1 cellular context compared by ENCODE assay signal in the genomic region with DNA sequence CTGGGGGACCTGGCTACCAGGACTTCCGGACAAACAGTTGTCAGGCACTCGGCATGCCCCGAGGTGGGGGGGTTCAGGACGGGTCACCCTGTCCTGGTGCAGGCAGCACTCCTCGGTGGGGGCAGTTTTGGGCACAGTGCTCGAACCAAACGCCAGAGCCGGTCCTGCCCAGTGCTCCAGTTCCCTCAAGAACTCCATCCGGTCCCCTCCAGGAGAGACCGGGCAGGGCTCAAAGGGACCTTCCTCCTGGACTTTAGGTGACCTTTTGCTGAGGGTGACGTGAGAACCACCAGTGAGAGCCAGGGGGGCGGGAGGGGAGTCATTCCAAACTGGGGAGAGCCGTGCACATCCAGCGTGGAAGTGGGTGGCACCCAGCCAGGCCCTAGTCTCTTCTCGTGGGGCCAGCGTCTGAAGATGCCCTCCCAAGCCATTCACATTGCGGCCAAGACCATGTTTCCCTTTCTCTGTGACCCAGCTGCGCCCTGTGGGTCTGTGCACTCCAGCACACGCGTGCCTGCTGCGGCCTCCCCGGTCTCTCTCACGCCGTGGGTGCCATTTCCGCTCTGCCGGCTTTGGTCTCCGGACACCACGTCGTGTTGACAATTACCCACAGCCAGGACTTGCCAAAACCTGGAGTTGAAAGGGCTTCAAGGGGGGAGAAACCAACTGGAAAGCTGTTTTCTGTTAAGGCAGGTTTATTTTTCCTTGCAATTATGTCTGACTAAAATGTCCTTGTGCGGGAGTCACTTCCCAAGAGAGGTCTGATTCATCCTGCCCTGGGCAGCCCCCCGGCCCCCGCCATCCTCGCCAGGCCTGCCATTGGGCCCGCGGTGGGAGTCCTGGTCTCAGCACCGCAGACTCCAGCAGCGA.
TF ChIP-seq lines count a peak whose summit lies in the region.

No MANE protein-coding gene starts in this region.

TF ChIP-seq in SK-N-SH treated with all-trans-retinoic acid at 6 μM for 48 hours, 23 proteins besides CTCF, POLR2A, EP300 and RAD21 (continued from another document):
- TF ChIP-seq, protein P1, sequence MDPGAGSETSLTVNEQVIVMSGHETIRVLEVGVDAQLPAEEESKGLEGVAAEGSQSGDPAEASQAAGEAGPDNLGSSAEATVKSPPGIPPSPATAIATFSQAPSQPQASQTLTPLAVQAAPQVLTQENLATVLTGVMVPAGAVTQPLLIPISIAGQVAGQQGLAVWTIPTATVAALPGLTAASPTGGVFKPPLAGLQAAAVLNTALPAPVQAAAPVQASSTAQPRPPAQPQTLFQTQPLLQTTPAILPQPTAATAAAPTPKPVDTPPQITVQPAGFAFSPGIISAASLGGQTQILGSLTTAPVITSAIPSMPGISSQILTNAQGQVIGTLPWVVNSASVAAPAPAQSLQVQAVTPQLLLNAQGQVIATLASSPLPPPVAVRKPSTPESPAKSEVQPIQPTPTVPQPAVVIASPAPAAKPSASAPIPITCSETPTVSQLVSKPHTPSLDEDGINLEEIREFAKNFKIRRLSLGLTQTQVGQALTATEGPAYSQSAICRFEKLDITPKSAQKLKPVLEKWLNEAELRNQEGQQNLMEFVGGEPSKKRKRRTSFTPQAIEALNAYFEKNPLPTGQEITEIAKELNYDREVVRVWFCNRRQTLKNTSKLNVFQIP (CRISPR knock-in tag; IDR thresholded peaks at IDR 0.05; ENCODE audit: borderline replicate concordance, low read depth) = no peak
- no peak for TF ChIP-seq ZFP3 (CRISPR knock-in tag; IDR thresholded peaks at IDR 0.05)
- TF ChIP-seq TOX (CRISPR knock-in tag; IDR thresholded peaks at IDR 0.05; ENCODE audit: borderline replicate concordance) = no peak
TF ChIP-seq in SK-N-SH treated with all-trans-retinoic acid at 6 μM for 48 hours: peak in this region for 0.
